In genomic region chr7:135361788-135362187, GRCh38 we compare ENCODE assay signal across 16 cellular contexts.
"Had no signal": no experiment of that assay in that cellular context is flagged by ENCODE, and none has a peak within 500 bp of the region (broad histone marks: within the 10 kb centered on the region; RNA-seq: fewer than 3 reads in every experiment).

No MANE protein-coding gene starts in this region.

- H3K4me3 ChIP-seq: adrenal gland, esophagus muscularis mucosa, right atrium auricular region, skin epidermis, tibial nerve had no signal

- H3K27ac ChIP-seq: adrenal gland, esophagus muscularis mucosa, right atrium auricular region, skin epidermis, tibial nerve had no signal

- DNase-seq: activated CD4-positive, alpha-beta memory T cell treated with anti-CD3 and anti-CD28 coated beads for 36 hours; activated CD4-positive, alpha-beta T cell treated with anti-CD3 and anti-CD28 coated beads for 36 hours; activated gamma-delta T cell treated with Interleukin-2 at 50 U/mL for 16 hours; activated T-cell treated with anti-CD3 and anti-CD28 coated beads for 4 hours; adrenal gland; cerebellar nuclear complex; cortex of kidney; islet precursor cell; stimulated activated naive CD8-positive, alpha-beta T cell treated with anti-CD3 and anti-CD28 coated beads, Interleukin-15, Interleukin-2, amounts not matched to agents 100 U/mL and 50 U/mL, for 24 hours; T-helper 2 cell had no signal

- H3K9me3 ChIP-seq: adrenal gland, esophagus muscularis mucosa, right atrium auricular region, tibial nerve had no signal

- H3K27me3 ChIP-seq: adrenal gland, esophagus muscularis mucosa, right atrium auricular region, tibial nerve had no signal

- FAIRE-seq: endometrium, urothelium cell line had no signal
